In the genomic region with DNA sequence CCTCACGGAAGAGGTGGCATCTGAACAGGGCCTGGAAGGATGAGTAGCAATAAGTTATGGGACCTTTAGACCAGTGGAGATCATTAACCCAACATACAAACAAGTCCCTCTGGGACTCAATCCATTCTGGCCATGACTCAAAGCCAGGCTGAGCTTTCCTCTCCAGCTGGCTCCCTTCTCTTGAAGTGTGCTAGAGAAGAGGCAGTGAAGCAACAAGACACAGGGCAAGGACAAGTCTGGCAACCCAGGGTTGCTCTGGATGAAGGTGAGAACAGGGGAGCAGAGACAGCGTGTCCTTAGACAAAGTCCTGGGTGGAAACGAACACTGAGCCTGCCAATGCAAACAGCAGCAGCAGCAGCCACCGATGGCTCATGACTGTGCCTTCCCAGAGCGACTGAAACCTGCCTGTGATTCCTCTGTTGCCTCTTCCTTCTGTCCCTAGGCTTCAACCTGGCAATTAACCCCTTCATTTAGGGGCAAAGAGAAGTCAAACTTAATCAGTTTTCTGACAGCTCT, we compare ENCODE assay signal across 1 cellular context.
TF ChIP-seq lines count a peak whose summit lies in the region.

No MANE protein-coding gene starts in this region.

TF ChIP-seq in GM23338, 12 proteins besides CTCF, POLR2A, EP300 and RAD21 (continued from another document):
- TF ChIP-seq, protein P1, sequence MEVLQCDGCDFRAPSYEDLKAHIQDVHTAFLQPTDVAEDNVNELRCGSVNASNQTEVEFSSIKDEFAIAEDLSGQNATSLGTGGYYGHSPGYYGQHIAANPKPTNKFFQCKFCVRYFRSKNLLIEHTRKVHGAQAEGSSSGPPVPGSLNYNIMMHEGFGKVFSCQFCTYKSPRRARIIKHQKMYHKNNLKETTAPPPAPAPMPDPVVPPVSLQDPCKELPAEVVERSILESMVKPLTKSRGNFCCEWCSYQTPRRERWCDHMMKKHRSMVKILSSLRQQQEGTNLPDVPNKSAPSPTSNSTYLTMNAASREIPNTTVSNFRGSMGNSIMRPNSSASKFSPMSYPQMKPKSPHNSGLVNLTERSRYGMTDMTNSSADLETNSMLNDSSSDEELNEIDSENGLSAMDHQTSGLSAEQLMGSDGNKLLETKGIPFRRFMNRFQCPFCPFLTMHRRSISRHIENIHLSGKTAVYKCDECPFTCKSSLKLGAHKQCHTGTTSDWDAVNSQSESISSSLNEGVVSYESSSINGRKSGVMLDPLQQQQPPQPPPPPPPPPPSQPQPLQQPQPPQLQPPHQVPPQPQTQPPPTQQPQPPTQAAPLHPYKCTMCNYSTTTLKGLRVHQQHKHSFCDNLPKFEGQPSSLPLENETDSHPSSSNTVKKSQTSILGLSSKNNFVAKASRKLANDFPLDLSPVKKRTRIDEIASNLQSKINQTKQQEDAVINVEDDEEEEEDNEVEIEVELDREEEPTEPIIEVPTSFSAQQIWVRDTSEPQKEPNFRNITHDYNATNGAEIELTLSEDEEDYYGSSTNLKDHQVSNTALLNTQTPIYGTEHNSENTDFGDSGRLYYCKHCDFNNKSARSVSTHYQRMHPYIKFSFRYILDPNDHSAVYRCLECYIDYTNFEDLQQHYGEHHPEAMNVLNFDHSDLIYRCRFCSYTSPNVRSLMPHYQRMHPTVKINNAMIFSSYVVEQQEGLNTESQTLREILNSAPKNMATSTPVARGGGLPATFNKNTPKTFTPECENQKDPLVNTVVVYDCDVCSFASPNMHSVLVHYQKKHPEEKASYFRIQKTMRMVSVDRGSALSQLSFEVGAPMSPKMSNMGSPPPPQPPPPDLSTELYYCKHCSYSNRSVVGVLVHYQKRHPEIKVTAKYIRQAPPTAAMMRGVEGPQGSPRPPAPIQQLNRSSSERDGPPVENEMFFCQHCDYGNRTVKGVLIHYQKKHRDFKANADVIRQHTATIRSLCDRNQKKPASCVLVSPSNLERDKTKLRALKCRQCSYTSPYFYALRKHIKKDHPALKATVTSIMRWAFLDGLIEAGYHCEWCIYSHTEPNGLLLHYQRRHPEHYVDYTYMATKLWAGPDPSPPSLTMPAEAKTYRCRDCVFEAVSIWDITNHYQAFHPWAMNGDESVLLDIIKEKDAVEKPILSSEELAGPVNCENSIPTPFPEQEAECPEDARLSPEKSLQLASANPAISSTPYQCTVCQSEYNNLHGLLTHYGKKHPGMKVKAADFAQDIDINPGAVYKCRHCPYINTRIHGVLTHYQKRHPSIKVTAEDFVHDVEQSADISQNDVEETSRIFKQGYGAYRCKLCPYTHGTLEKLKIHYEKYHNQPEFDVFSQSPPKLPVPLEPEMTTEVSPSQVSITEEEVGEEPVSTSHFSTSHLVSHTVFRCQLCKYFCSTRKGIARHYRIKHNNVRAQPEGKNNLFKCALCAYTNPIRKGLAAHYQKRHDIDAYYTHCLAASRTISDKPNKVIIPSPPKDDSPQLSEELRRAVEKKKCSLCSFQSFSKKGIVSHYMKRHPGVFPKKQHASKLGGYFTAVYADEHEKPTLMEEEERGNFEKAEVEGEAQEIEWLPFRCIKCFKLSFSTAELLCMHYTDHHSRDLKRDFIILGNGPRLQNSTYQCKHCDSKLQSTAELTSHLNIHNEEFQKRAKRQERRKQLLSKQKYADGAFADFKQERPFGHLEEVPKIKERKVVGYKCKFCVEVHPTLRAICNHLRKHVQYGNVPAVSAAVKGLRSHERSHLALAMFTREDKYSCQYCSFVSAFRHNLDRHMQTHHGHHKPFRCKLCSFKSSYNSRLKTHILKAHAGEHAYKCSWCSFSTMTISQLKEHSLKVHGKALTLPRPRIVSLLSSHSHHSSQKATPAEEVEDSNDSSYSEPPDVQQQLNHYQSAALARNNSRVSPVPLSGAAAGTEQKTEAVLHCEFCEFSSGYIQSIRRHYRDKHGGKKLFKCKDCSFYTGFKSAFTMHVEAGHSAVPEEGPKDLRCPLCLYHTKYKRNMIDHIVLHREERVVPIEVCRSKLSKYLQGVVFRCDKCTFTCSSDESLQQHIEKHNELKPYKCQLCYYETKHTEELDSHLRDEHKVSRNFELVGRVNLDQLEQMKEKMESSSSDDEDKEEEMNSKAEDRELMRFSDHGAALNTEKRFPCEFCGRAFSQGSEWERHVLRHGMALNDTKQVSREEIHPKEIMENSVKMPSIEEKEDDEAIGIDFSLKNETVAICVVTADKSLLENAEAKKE (CRISPR knock-in tag; IDR thresholded peaks at IDR 0.05): no peak
- no peak for TF ChIP-seq CREB1 (CRISPR knock-in tag; IDR thresholded peaks at IDR 0.05; ENCODE audit: low read depth)
- TF ChIP-seq, protein P2, sequence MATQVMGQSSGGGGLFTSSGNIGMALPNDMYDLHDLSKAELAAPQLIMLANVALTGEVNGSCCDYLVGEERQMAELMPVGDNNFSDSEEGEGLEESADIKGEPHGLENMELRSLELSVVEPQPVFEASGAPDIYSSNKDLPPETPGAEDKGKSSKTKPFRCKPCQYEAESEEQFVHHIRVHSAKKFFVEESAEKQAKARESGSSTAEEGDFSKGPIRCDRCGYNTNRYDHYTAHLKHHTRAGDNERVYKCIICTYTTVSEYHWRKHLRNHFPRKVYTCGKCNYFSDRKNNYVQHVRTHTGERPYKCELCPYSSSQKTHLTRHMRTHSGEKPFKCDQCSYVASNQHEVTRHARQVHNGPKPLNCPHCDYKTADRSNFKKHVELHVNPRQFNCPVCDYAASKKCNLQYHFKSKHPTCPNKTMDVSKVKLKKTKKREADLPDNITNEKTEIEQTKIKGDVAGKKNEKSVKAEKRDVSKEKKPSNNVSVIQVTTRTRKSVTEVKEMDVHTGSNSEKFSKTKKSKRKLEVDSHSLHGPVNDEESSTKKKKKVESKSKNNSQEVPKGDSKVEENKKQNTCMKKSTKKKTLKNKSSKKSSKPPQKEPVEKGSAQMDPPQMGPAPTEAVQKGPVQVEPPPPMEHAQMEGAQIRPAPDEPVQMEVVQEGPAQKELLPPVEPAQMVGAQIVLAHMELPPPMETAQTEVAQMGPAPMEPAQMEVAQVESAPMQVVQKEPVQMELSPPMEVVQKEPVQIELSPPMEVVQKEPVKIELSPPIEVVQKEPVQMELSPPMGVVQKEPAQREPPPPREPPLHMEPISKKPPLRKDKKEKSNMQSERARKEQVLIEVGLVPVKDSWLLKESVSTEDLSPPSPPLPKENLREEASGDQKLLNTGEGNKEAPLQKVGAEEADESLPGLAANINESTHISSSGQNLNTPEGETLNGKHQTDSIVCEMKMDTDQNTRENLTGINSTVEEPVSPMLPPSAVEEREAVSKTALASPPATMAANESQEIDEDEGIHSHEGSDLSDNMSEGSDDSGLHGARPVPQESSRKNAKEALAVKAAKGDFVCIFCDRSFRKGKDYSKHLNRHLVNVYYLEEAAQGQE (IDR thresholded peaks at IDR 0.05; ENCODE audit: unreplicated experiment): no peak
